In genomic region chr1:2132222-2133038, GRCh38 we compare ENCODE assay signal across 8 cellular contexts.
A peak's percentile ranks its signal among the peaks of the same experiment; 100 is the strongest.
DNase-seq lines count a peak whose midpoint lies in the region; ATAC-seq and TF ChIP-seq lines count a peak whose summit lies in the region.

No MANE protein-coding gene starts in this region.

- POLR2A ChIA-PET in CD4-positive, alpha-beta T cell (lab: Charles Lee): interaction anchor here (1.0 to 2.3 kb wide), 6 partner anchors 17 to 259 kb away, joined by 3 to 12 read pairs (median 4); partner anchors contain the start of genes FAAP20, MORN1 and RER1

- peak in 1 of 10 experiments; percentile 11 for DNase-seq in CD4-positive, alpha-beta T cell
- DNase-seq in HT1080 (ENCODE audit: low read depth) (peak; percentile 58), foreskin fibroblast (peak; percentile 71 to 86), osteocyte (ENCODE audit: extremely low spot score, unreplicated experiment) (no peak), LoVo (ENCODE audit: low spot score) (no peak)
- no peak for DNase-seq in activated T-cell treated with anti-CD3 and anti-CD28 coated beads, Interleukin-2, amount 50 U/mL, for 24 hours

- H3K4me3 ChIP-seq in foreskin fibroblast (ENCODE audit: low read depth in 1 of 2, low read length in 2 of 2): peak overlapping the region; percentile 44 to 59

- no peak for ATAC-seq in CD4-positive, alpha-beta T cell (ENCODE audit: poor library complexity)
- ATAC-seq in GM18870 (IDR thresholded peaks at IDR 0.05; ENCODE audit: unreplicated experiment) (no peak), GM18868 (IDR thresholded peaks at IDR 0.05; ENCODE audit: unreplicated experiment) (no peak)

- intact Hi-C loops in CD4-positive, alpha-beta T cell (cut with DNase I, micrococcal nuclease): loop anchor here (1.0 to 10.0 kb wide), 7 partner anchors 16 to 412 kb away; partner anchors contain the start of genes CALML6 (in 1 of the 2), FAAP20 (in 1 of the 2), PRKCZ (in 1 of the 2) and TMEM52 (in 1 of the 2)

- H3K27ac Mint-ChIP-seq in CD4-positive, alpha-beta T cell: peak overlapping the region; percentile 90
- peak overlapping the region; percentile 85 for H3K27ac Mint-ChIP-seq in activated T-cell treated with anti-CD3 and anti-CD28 coated beads, Interleukin-2, amount 50 U/mL, for 24 hours
- H3K27ac Mint-ChIP-seq in osteocyte (ENCODE audit: unreplicated experiment): peak overlapping the region; percentile 89

- no peaks in the 10 kb centered on the region for H3K27me3 Mint-ChIP-seq in CD4-positive, alpha-beta T cell
- H3K27me3 Mint-ChIP-seq in activated T-cell treated with anti-CD3 and anti-CD28 coated beads, Interleukin-2, amount 50 U/mL, for 24 hours: no peaks in the 10 kb centered on the region
- no peaks in the 10 kb centered on the region for H3K27me3 Mint-ChIP-seq in osteocyte (ENCODE audit: unreplicated experiment)

- H3K36me3 Mint-ChIP-seq in CD4-positive, alpha-beta T cell (ENCODE audit: low read depth): peaks cover 4% of the 10 kb centered on the region
- H3K36me3 Mint-ChIP-seq in activated T-cell treated with anti-CD3 and anti-CD28 coated beads, Interleukin-2, amount 50 U/mL, for 24 hours (ENCODE audit: low read depth): no peaks in the 10 kb centered on the region
- no peaks in the 10 kb centered on the region for H3K36me3 Mint-ChIP-seq in osteocyte (ENCODE audit: unreplicated experiment)

- peaks cover 33% of the 10 kb centered on the region for H3K4me1 Mint-ChIP-seq in CD4-positive, alpha-beta T cell (ENCODE audit: low read depth)
- H3K4me1 Mint-ChIP-seq in activated T-cell treated with anti-CD3 and anti-CD28 coated beads, Interleukin-2, amount 50 U/mL, for 24 hours (ENCODE audit: low read depth): peaks cover 18% of the 10 kb centered on the region
- peaks cover 35% of the 10 kb centered on the region for H3K4me1 Mint-ChIP-seq in osteocyte (ENCODE audit: unreplicated experiment)

- H3K4me3 Mint-ChIP-seq in CD4-positive, alpha-beta T cell: peak overlapping the region; percentile 90
- peak overlapping the region; percentile 74 for H3K4me3 Mint-ChIP-seq in activated T-cell treated with anti-CD3 and anti-CD28 coated beads, Interleukin-2, amount 50 U/mL, for 24 hours
- H3K4me3 Mint-ChIP-seq in osteocyte (ENCODE audit: unreplicated experiment): peak overlapping the region; percentile 72

- no peak for TF ChIP-seq CTCF in CD4-positive, alpha-beta T cell (IDR thresholded peaks at IDR 0.05)
- TF ChIP-seq CTCF in foreskin fibroblast (IDR thresholded peaks at IDR 0.05; ENCODE audit: low read depth, low read length) (peak; percentile 74), osteocyte (IDR thresholded peaks at IDR 0.05) (peak; percentile 34)

- peak overlapping the region; percentile 65 for H3K27ac ChIP-seq in CD4-positive, alpha-beta T cell (ENCODE audit: low read depth, low read length)

- H3K9me3 Mint-ChIP-seq in CD4-positive, alpha-beta T cell: no peaks in the 10 kb centered on the region
- H3K9me3 Mint-ChIP-seq in activated T-cell treated with anti-CD3 and anti-CD28 coated beads, Interleukin-2, amount 50 U/mL, for 24 hours: no peaks in the 10 kb centered on the region
- H3K9me3 Mint-ChIP-seq in osteocyte (ENCODE audit: unreplicated experiment): no peaks in the 10 kb centered on the region

- H3K9me3 ChIP-seq in CD4-positive, alpha-beta T cell (ENCODE audit: control insufficient read depth, low read length): no peaks in the 10 kb centered on the region

- CTCF ChIA-PET in CD4-positive, alpha-beta T cell (lab: Charles Lee): interaction anchor here (0.5 to 1.5 kb wide), 3 partner anchors 31 to 80 kb away, joined by 3 read pairs; no protein-coding TSS in a partner anchor

- H3K27me3 ChIP-seq in CD4-positive, alpha-beta T cell (ENCODE audit: control insufficient read depth, insufficient read depth, low read length): no peaks in the 10 kb centered on the region

Comparison
In these comparisons a context has a peak if more than half of its experiments do, and no peak if none do; other contexts are left out.
1. DNase-seq: peak in HT1080 (single experiment) and foreskin fibroblast (2 of 2); none in activated T-cell treated with anti-CD3 and anti-CD28 coated beads, Interleukin-2, amount 50 U/mL, for 24 hours (single experiment), osteocyte (single experiment) and LoVo (single experiment).
2. Peak in every context shown above with its lines, with median percentiles within 50 percentile points of each other: H3K27ac Mint-ChIP-seq and H3K4me3 Mint-ChIP-seq.